In genomic region chr12:33304176-33304575, GRCh38 we compare ENCODE assay signal across 19 cellular contexts.
A peak's percentile ranks its signal among the peaks of the same experiment; 100 is the strongest.
DNase-seq lines count a peak whose midpoint lies in the region; ATAC-seq, FAIRE-seq and TF ChIP-seq lines count a peak whose summit lies in the region.
"Had no signal": no experiment of that assay in that cellular context is flagged by ENCODE, and none has a peak within 500 bp of the region (broad histone marks: within the 10 kb centered on the region; RNA-seq: fewer than 3 reads in every experiment).

No MANE protein-coding gene starts in this region.

- H3K4me2 ChIP-seq in HepG2 (ENCODE audit: low read depth, low read length) (no peak overlapping the region), PC-3 (ENCODE audit: low read length) (no peak overlapping the region)
- H3K4me2 ChIP-seq: BLaER1 treated with 17β-estradiol and CSF1 and Interleukin-3, amounts not matched to agents 10 nM and 100 nM had no signal

- TF ChIP-seq EP300 in HepG2 (IDR thresholded peaks at IDR 0.05; ENCODE audit: low read depth in 2 of 2, low read length in 2 of 2) (no peak), HepG2 (CRISPR knock-in tag; IDR thresholded peaks at IDR 0.05; ENCODE audit: borderline replicate concordance) (no peak), esophagus muscularis mucosa (IDR thresholded peaks at IDR 0.05) (no peak)

- 2% methylated on average over 2 of the region's 2 CpGs for WGBS in HepG2 (ENCODE audit: low lambda C conversion rate)
- 35% methylated on average over 2 of the region's 2 CpGs for WGBS in right lobe of liver (ENCODE audit: insufficient coverage, low coverage, low lambda C conversion rate, missing lambda C conversion rate)
- 84% methylated on average over 2 of the region's 2 CpGs for WGBS in esophagus muscularis mucosa

- TF ChIP-seq CTCF in HepG2 (CRISPR knock-in tag; IDR thresholded peaks at IDR 0.05) (no peak), right lobe of liver (IDR thresholded peaks at IDR 0.05) (no peak), PC-3 (conservative IDR thresholded peaks at IDR 0.05; ENCODE audit: low read depth, low read length) (no peak), esophagus muscularis mucosa (IDR thresholded peaks at IDR 0.05) (no peak)

- H3K27me3 ChIP-seq in HepG2 (ENCODE audit: control insufficient read depth in 1 of 2, insufficient read depth in 2 of 2, low read length in 2 of 2), result no peaks in the 10 kb centered on the region
- no peaks in the 10 kb centered on the region for H3K27me3 ChIP-seq in right lobe of liver
- H3K27me3 ChIP-seq in PC-3 (ENCODE audit: low read length), result no peaks in the 10 kb centered on the region
- H3K27me3 ChIP-seq in esophagus muscularis mucosa, result no peaks in the 10 kb centered on the region
- H3K27me3 ChIP-seq: BLaER1 treated with 17β-estradiol and CSF1 and Interleukin-3, amounts not matched to agents 10 nM and 100 nM had no signal

- no peaks in the 10 kb centered on the region for H3F3A ChIP-seq in PC-3 (ENCODE audit: low read length, unreplicated experiment)

- H4K20me1 ChIP-seq in HepG2 (ENCODE audit: insufficient read depth, low read length), result no peaks in the 10 kb centered on the region
- no peaks in the 10 kb centered on the region for H4K20me1 ChIP-seq in PC-3 (ENCODE audit: low read length)
- H4K20me1 ChIP-seq: BLaER1 treated with 17β-estradiol and CSF1 and Interleukin-3, amounts not matched to agents 10 nM and 100 nM had no signal

- ATAC-seq in HepG2 (no peak), right lobe of liver (no peak), PC-3 (no peak), HG02938 (IDR thresholded peaks at IDR 0.05; ENCODE audit: unreplicated experiment) (no peak)
- ATAC-seq: HCT116 had no signal

- H3K36me3 ChIP-seq in HepG2 (replicated peaks in 1 of 2; ENCODE audit: control insufficient read depth in 1 of 2, insufficient read depth in 2 of 2, low read length in 2 of 2), result no peaks in the 10 kb centered on the region
- H3K36me3 ChIP-seq in right lobe of liver, result no peaks in the 10 kb centered on the region
- no peaks in the 10 kb centered on the region for H3K36me3 ChIP-seq in PC-3 (ENCODE audit: low read depth, low read length)
- no peaks in the 10 kb centered on the region for H3K36me3 ChIP-seq in esophagus muscularis mucosa
- H3K36me3 ChIP-seq: BLaER1 treated with 17β-estradiol and CSF1 and Interleukin-3, amounts not matched to agents 10 nM and 100 nM had no signal

- CTCF ChIA-PET in HepG2 (lab: Yijun Ruan, JAX; ENCODE audit: low intra/inter-chr PET ratio, low total read pairs) (no interaction called here), PC-3 (lab: Charles Lee) (no interaction called here)

- DNase-seq in HepG2 (ENCODE audit: low spot score), result no peak
- no peak for DNase-seq in right lobe of liver
- no peak for DNase-seq in PC-3
- peak; percentile 42 for DNase-seq in esophagus muscularis mucosa (ENCODE audit: extremely low spot score)
- no peak for DNase-seq in KG1 (lab: John Stamatoyannopoulos, UW)
- no peak for DNase-seq in NCI-H345 (lab: John Stamatoyannopoulos, UW)
- DNase-seq: 8988T; CD4-positive, CD25-positive, alpha-beta regulatory T cell; CD8-positive, alpha-beta memory T cell; COR-L47; H7; HFFc6 had no signal

- intact Hi-C loops in HepG2 (cut with micrococcal nuclease; ENCODE audit: unreplicated experiment), result no loop called here
- intact Hi-C loops in right lobe of liver (cut with DNase I), result no loop called here
- intact Hi-C loops in PC-3 (cut with micrococcal nuclease), result no loop called here
- intact Hi-C loops in esophagus muscularis mucosa (cut with DNase I), result no loop called here

- BruUV-seq in HepG2 (replicated peaks; lab: Mats Ljungman, UMichigan), result no TSS peak
- no TSS peak for BruUV-seq in PC-3 (replicated peaks; lab: Mats Ljungman, UMichigan)

- H2AFZ ChIP-seq in HepG2 (ENCODE audit: low read length) (no peak overlapping the region), PC-3 (ENCODE audit: low read length) (peak overlapping the region; percentile 54; the same call in 1 of the 2 replicates)

- no peak for FAIRE-seq in HepG2 (lab: Jason Lieb, UNC)
- FAIRE-seq: D721Med, G401.6, GM12891, GM19239 had no signal

- no peaks in the 10 kb centered on the region for H3K9me2 ChIP-seq in PC-3 (replicated peaks; ENCODE audit: low read length)

- H3K4me3 ChIP-seq in HepG2 (replicated peaks in 1 of 3; ENCODE audit: insufficient read depth in 1 of 3, low read depth in 2 of 3, low read length in 3 of 3), result no peak overlapping the region
- H3K4me3 ChIP-seq in right lobe of liver, result no peak overlapping the region
- no peak overlapping the region for H3K4me3 ChIP-seq in PC-3 (ENCODE audit: low read length)
- no peak overlapping the region for H3K4me3 ChIP-seq in esophagus muscularis mucosa
- H3K4me3 ChIP-seq: BLaER1 treated with 17β-estradiol and CSF1 and Interleukin-3, amounts not matched to agents 10 nM and 100 nM had no signal

- no peaks in the 10 kb centered on the region for H3K4me1 ChIP-seq in HepG2 (ENCODE audit: insufficient read depth, low read length)
- no peaks in the 10 kb centered on the region for H3K4me1 ChIP-seq in right lobe of liver
- no peaks in the 10 kb centered on the region for H3K4me1 ChIP-seq in PC-3 (ENCODE audit: insufficient read depth, low read length)
- no peaks in the 10 kb centered on the region for H3K4me1 ChIP-seq in esophagus muscularis mucosa
- H3K4me1 ChIP-seq: BLaER1 treated with 17β-estradiol and CSF1 and Interleukin-3, amounts not matched to agents 10 nM and 100 nM had no signal

- H3K9me3 ChIP-seq in HepG2 (ENCODE audit: low read length), result no peaks in the 10 kb centered on the region; the same call in 1 of the 2 replicates
- no peaks in the 10 kb centered on the region for H3K9me3 ChIP-seq in right lobe of liver
- no peaks in the 10 kb centered on the region for H3K9me3 ChIP-seq in PC-3 (ENCODE audit: low read length)
- peaks cover 0 to under 1% (median 0%) of the 10 kb centered on the region in 4 donors for H3K9me3 ChIP-seq in esophagus muscularis mucosa

- no peaks in the 10 kb centered on the region for H3K79me2 ChIP-seq in HepG2 (ENCODE audit: insufficient read depth, low read length)
- H3K79me2 ChIP-seq in PC-3 (ENCODE audit: low read length), result no peaks in the 10 kb centered on the region

- no peak for TF ChIP-seq POLR2A in HepG2 (IDR thresholded peaks at IDR 0.05; ENCODE audit: insufficient read depth in 1 of 2, low read depth in 2 of 2, low read length in 2 of 2)
- TF ChIP-seq POLR2A in right lobe of liver (IDR thresholded peaks at IDR 0.05), result no peak
- no peak for TF ChIP-seq POLR2A in esophagus muscularis mucosa (IDR thresholded peaks at IDR 0.05; ENCODE audit: low read depth)

- no peak for TF ChIP-seq RAD21 in HepG2 (CRISPR knock-in tag; IDR thresholded peaks at IDR 0.05)

- POLR2A ChIA-PET in HepG2 (lab: Yijun Ruan, JAX) (no interaction called here), PC-3 (lab: Charles Lee; ENCODE audit: unreplicated experiment) (no interaction called here)

- H3K27ac ChIP-seq in HepG2 (ENCODE audit: extremely low read length, insufficient read depth, low read length), result no peak overlapping the region
- no peak overlapping the region for H3K27ac ChIP-seq in right lobe of liver
- no peak overlapping the region for H3K27ac ChIP-seq in PC-3 (ENCODE audit: low read length)
- H3K27ac ChIP-seq in esophagus muscularis mucosa (replicated peaks in 1 of 4), result no peak overlapping the region
- H3K27ac ChIP-seq: BLaER1 treated with 17β-estradiol and CSF1 and Interleukin-3, amounts not matched to agents 10 nM and 100 nM had no signal

- in situ Hi-C loops in HepG2 (cut with HindIII; ENCODE audit: extremely low pct_ligation_motif_present, low pct_unique_long_range_greater_than_20kb), result no loop called here

- no peak overlapping the region for H3K9ac ChIP-seq in HepG2 (ENCODE audit: insufficient read depth, low read depth, low read length)
- H3K9ac ChIP-seq in PC-3 (ENCODE audit: low read length), result no peak overlapping the region
- H3K9ac ChIP-seq: BLaER1 treated with 17β-estradiol and CSF1 and Interleukin-3, amounts not matched to agents 10 nM and 100 nM had no signal

TF ChIP-seq in HepG2, 621 proteins besides CTCF, POLR2A, EP300 and RAD21:
- TF ChIP-seq KMT2B (CRISPR knock-in tag; IDR thresholded peaks at IDR 0.05), result no peak
- TF ChIP-seq NFE2L2 (IDR thresholded peaks at IDR 0.05; ENCODE audit: low read length), result peak; percentile 68; the same call in 1 of the 2 replicates
- peak; percentile 42 to 46; a peak in 3 of 4 replicates for TF ChIP-seq MAFK (conservative IDR thresholded peaks at IDR 0.05 in 1 of 2, IDR thresholded peaks at IDR 0.05 in 1 of 2; ENCODE audit: low read length in 2 of 2)
TF ChIP-seq in HepG2: peak in this region for 2.
